Comparison of ENCODE assay signal across 9 cellular contexts in the genomic region with DNA sequence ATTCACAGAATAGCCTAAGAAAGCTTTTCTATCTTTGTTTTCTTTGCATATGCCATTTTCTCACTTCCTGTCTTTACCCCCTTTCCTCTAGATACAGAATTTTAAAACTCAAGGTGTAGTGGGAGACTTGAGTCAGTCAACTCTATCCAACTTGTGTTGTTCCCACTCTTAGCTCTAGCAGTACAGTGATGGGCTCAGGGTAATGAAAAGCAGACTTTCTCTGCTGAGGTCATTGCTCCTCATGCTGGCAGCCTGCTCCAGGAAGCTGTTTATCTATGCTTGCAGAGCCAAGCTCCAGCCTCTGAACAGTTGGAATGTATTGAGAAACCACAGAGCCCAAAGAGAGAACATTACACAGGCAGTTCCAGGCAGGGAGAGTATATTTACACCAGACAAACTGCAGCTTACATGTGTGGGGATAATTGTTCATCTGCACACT.
DNase-seq lines count a peak whose midpoint lies in the region; ATAC-seq and TF ChIP-seq lines count a peak whose summit lies in the region.
"Had no signal": no experiment of that assay in that cellular context is flagged by ENCODE, and none has a peak within 500 bp of the region (broad histone marks: within the 10 kb centered on the region; RNA-seq: fewer than 3 reads in every experiment).

No MANE protein-coding gene starts in this region.

- DNase-seq in NCI-H2081 (lab: John Stamatoyannopoulos, UW) (peak; percentile 9 to 69), NCI-H2081 treated with DMSO at 0.1 percent for 48 hours (lab: John Stamatoyannopoulos, UW) (no peak), NCI-H446 (lab: John Stamatoyannopoulos, UW) (peak; percentile 77 to 92), mammary epithelial cell (peak; percentile 61), kidney epithelial cell (ENCODE audit: low read depth) (peak; percentile 86), thoracic aorta (ENCODE audit: low spot score) (peak; percentile 33), GM23338 (ENCODE audit: low spot score) (no peak)
- no peak for DNase-seq in stimulated activated CD4-positive, alpha-beta T cell treated with anti-CD3 and anti-CD28 coated beads, Interleukin-12 subunit alpha, Interleukin-12 subunit beta, amount 100 ng/mL, for 4 hours

- H3K4me2 ChIP-seq in mammary epithelial cell (ENCODE audit: insufficient read depth, low read depth, low read length) (no peak overlapping the region), GM23338 (no peak overlapping the region)

- H3K4me1 Mint-ChIP-seq in GM23338, result peaks cover 11% of the 10 kb centered on the region; the same call in 2 of the 3 replicates

- H3K9me2 ChIP-seq in GM23338 (ENCODE audit: insufficient read depth), result no peaks in the 10 kb centered on the region

- H3K4me1 ChIP-seq in mammary epithelial cell (ENCODE audit: insufficient read depth, low read length) (peaks cover 5% of the 10 kb centered on the region), thoracic aorta (ENCODE audit: control insufficient read depth in 1 of 2, low read depth in 2 of 2) (peaks cover 0 to 25% of the 10 kb centered on the region in 2 donors), GM23338 (ENCODE audit: insufficient read depth) (no peaks in the 10 kb centered on the region)

- CTCF ChIA-PET in mammary epithelial cell (lab: Charles Lee; ENCODE audit: low non-redundant PET), result no interaction called here

- no peak overlapping the region for H3K4me3 Mint-ChIP-seq in GM23338

- H2AFZ ChIP-seq in mammary epithelial cell (ENCODE audit: low read depth, low read length), result no peak overlapping the region
- no peak overlapping the region for H2AFZ ChIP-seq in GM23338

- H3K9me3 ChIP-seq in mammary epithelial cell (replicated peaks; ENCODE audit: insufficient read depth, low read length), result no peaks in the 10 kb centered on the region
- no peaks in the 10 kb centered on the region for H3K9me3 ChIP-seq in thoracic aorta

- no peaks in the 10 kb centered on the region for H4K20me1 ChIP-seq in mammary epithelial cell (ENCODE audit: insufficient read depth, low read length)
- H4K20me1 ChIP-seq in GM23338 (replicated peaks; ENCODE audit: insufficient read depth), result no peaks in the 10 kb centered on the region

- H3K36me3 Mint-ChIP-seq in GM23338 (ENCODE audit: low read depth), result no peaks in the 10 kb centered on the region

- peak; percentile 92 for ATAC-seq in thoracic aorta (ENCODE audit: insufficient number of reproducible peaks, low FRiP score, low read depth)
- ATAC-seq in GM23338, result no peak

- TF ChIP-seq CTCF in mammary epithelial cell (conservative IDR thresholded peaks at IDR 0.05 in 1 of 2, IDR thresholded peaks at IDR 0.05 in 1 of 2; ENCODE audit: extremely low read depth in 1 of 2, insufficient read depth in 1 of 2, low read depth in 1 of 2, low read length in 2 of 2) (no peak), kidney epithelial cell (IDR thresholded peaks at IDR 0.05; ENCODE audit: insufficient read depth, low read length, poor library complexity, severe bottlenecking) (no peak), thoracic aorta (IDR thresholded peaks at IDR 0.05) (no peak), GM23338 (conservative IDR thresholded peaks at IDR 0.05; ENCODE audit: low read depth in 2 of 2) (no peak)

- no peak overlapping the region for H3K9ac ChIP-seq in mammary epithelial cell (ENCODE audit: insufficient read depth, low read length)

- dilution Hi-C loops in mammary epithelial cell (cut with HindIII; ENCODE audit: low sequenced_read_pairs), result loop anchor here (5.0 kb wide), 1 partner anchor 72 kb away; no protein-coding TSS in a partner anchor

- H3K36me3 ChIP-seq in mammary epithelial cell (ENCODE audit: insufficient read depth, low read length) (no peaks in the 10 kb centered on the region), kidney epithelial cell (ENCODE audit: control insufficient read depth, insufficient read depth, low read length) (no peaks in the 10 kb centered on the region), thoracic aorta (no peaks in the 10 kb centered on the region), GM23338 (ENCODE audit: insufficient read depth) (no peaks in the 10 kb centered on the region)

- H3F3A ChIP-seq in GM23338 (replicated peaks; ENCODE audit: low read depth), result no peaks in the 10 kb centered on the region

- no peak overlapping the region for H3K27ac Mint-ChIP-seq in GM23338

- H3K4me3 ChIP-seq in mammary epithelial cell (replicated peaks in 1 of 3; ENCODE audit: insufficient read depth in 1 of 3, low read depth in 2 of 3, low read length in 3 of 3) (no peak overlapping the region), kidney epithelial cell (ENCODE audit: low read depth, low read length) (no peak overlapping the region), thoracic aorta (no peak overlapping the region), GM23338 (no peak overlapping the region)

- H3K27ac ChIP-seq in mammary epithelial cell (ENCODE audit: insufficient read depth, low read depth, low read length), result no peak overlapping the region
- H3K27ac ChIP-seq in thoracic aorta, result peak overlapping the region in 1 of 2 donors; percentile 1
- H3K27ac ChIP-seq in GM23338 (ENCODE audit: low read depth), result no peak overlapping the region
- H3K27ac ChIP-seq: C4-2B had no signal

- in situ Hi-C loops in mammary epithelial cell (cut with MboI; ENCODE audit: low sequenced_read_pairs in 2 of 2), result no loop called here

- intact Hi-C loops in mammary epithelial cell (cut with micrococcal nuclease), result no loop called here

- peaks cover 3% of the 10 kb centered on the region for H3K27me3 Mint-ChIP-seq in GM23338 (ENCODE audit: insufficient read depth, low read depth, poor library complexity)

- H3K79me2 ChIP-seq in mammary epithelial cell (ENCODE audit: insufficient read depth, low read length) (no peaks in the 10 kb centered on the region), GM23338 (replicated peaks; ENCODE audit: insufficient read depth) (no peaks in the 10 kb centered on the region)

- no TSS peak for BruUV-seq in mammary epithelial cell (replicated peaks; lab: Mats Ljungman, UMichigan)

- H3K27me3 ChIP-seq in mammary epithelial cell (ENCODE audit: insufficient read depth, low read length), result no peaks in the 10 kb centered on the region
- no peaks in the 10 kb centered on the region for H3K27me3 ChIP-seq in kidney epithelial cell (ENCODE audit: control insufficient read depth, insufficient read depth, low read length)
- no peaks in the 10 kb centered on the region for H3K27me3 ChIP-seq in thoracic aorta (replicated peaks; ENCODE audit: insufficient read depth)
- H3K27me3 ChIP-seq in GM23338 (ENCODE audit: insufficient read depth), result no peaks in the 10 kb centered on the region

- H3K9me3 Mint-ChIP-seq in GM23338, result no peaks in the 10 kb centered on the region

TF ChIP-seq in GM23338, 12 proteins besides CTCF, POLR2A, EP300 and RAD21:
- TF ChIP-seq POLR2AphosphoS5 (IDR thresholded peaks at IDR 0.05; ENCODE audit: low read depth) (no peak), EZH2phosphoT487 (IDR thresholded peaks at IDR 0.05; ENCODE audit: unreplicated experiment) (no peak)

Comparison
In these comparisons a context has a peak if more than half of its experiments do, and no peak if none do; other contexts are left out.
1. DNase-seq: peak in NCI-H2081 (2 of 2), NCI-H446 (2 of 2), mammary epithelial cell (single experiment), kidney epithelial cell (single experiment) and thoracic aorta (single experiment); none in NCI-H2081 treated with DMSO at 0.1 percent for 48 hours (single experiment), GM23338 (single experiment) and stimulated activated CD4-positive, alpha-beta T cell treated with anti-CD3 and anti-CD28 coated beads, Interleukin-12 subunit alpha, Interleukin-12 subunit beta, amount 100 ng/mL, for 4 hours (single experiment).